In genomic region chr7:2131341-2131740, GRCh38 we compare ENCODE assay signal across 23 cellular contexts.
"Had no signal": no experiment of that assay in that cellular context is flagged by ENCODE, and none has a peak within 500 bp of the region (broad histone marks: within the 10 kb centered on the region; RNA-seq: fewer than 3 reads in every experiment).

No MANE protein-coding gene starts in this region.

- H3K27ac Mint-ChIP-seq: activated CD8-positive, alpha-beta T cell treated with anti-CD3 and anti-CD28 coated beads, Interleukin-2, amount 10 ng/mL, durations not matched to agents 7 days and 5 days; activated naive CD4-positive, alpha-beta T cell treated with anti-CD3 and anti-CD28 coated beads, Interleukin-2, amount 50 U/mL, for 72 hours; mesothelial cell of epicardium; stimulated activated naive CD8-positive, alpha-beta T cell treated with anti-CD3 and anti-CD28 coated beads, Interleukin-15, Interleukin-2, amounts not matched to agents 100 ng/mL and 50 ng/mL, for 24 hours; T-cell; T-helper 2 cell treated with Interferon-gamma antibody and Interleukin-4, amounts not matched to agents 5 μg/mL and 100 μg/mL, for 36 hours had no signal

- H3K36me3 ChIP-seq: breast epithelium had no signal

- DNase-seq: activated CD4-positive, alpha-beta T cell treated with anti-CD3 and anti-CD28 coated beads for 1 hour; activated CD4-positive, alpha-beta T cell treated with anti-CD3 and anti-CD28 coated beads, Interleukin-2, amount 50 U/mL, for 1 hour; activated CD8-positive, alpha-beta T cell treated with anti-CD3 and anti-CD28 coated beads, Interleukin-2, amount 10 ng/mL, durations not matched to agents 7 days and 5 days; effector memory CD4-positive, alpha-beta T cell; hippocampal formation; left ventricle myocardium superior; mammary epithelial cell; naive thymus-derived CD8-positive, alpha-beta T cell; nucleus accumbens; spleen; stimulated activated CD4-positive, alpha-beta T cell treated with anti-CD3 and anti-CD28 coated beads, Interleukin-4, amount 100 ng/mL, for 24 hours; substantia nigra; T-cell; tibial artery; WERI-Rb-1 had no signal

- H3K27me3 Mint-ChIP-seq: central memory CD8-positive, alpha-beta T cell; naive thymus-derived CD8-positive, alpha-beta T cell; stimulated activated naive CD8-positive, alpha-beta T cell treated with anti-CD3 and anti-CD28 coated beads, Interleukin-15, Interleukin-2, amounts not matched to agents 100 ng/mL and 50 ng/mL, for 24 hours; T-cell had no signal

- H3K9me3 ChIP-seq: ascending aorta, breast epithelium, esophagus muscularis mucosa, spleen, tibial artery had no signal

- H3K9me3 Mint-ChIP-seq: activated naive CD4-positive, alpha-beta T cell treated with anti-CD3 and anti-CD28 coated beads, Interleukin-2, amount 50 U/mL, for 72 hours; central memory CD8-positive, alpha-beta T cell; mesothelial cell of epicardium; naive thymus-derived CD8-positive, alpha-beta T cell; stimulated activated naive CD8-positive, alpha-beta T cell treated with anti-CD3 and anti-CD28 coated beads, Interleukin-15, Interleukin-2, amounts not matched to agents 100 ng/mL and 50 ng/mL, for 24 hours; T-cell; T-helper 2 cell treated with Interferon-gamma antibody and Interleukin-4, amounts not matched to agents 5 μg/mL and 100 μg/mL, for 36 hours had no signal

- H3K27me3 ChIP-seq: ascending aorta, breast epithelium, esophagus muscularis mucosa, spleen, tibial artery had no signal

- H3K4me3 ChIP-seq: ascending aorta, breast epithelium, esophagus muscularis mucosa, spleen, tibial artery had no signal

- H3K4me1 ChIP-seq: ascending aorta, breast epithelium, spleen had no signal

- H3K4me3 Mint-ChIP-seq: activated CD8-positive, alpha-beta T cell treated with anti-CD3 and anti-CD28 coated beads, Interleukin-2, amount 10 ng/mL, durations not matched to agents 7 days and 5 days; central memory CD8-positive, alpha-beta T cell; mesothelial cell of epicardium; naive thymus-derived CD8-positive, alpha-beta T cell; stimulated activated naive CD8-positive, alpha-beta T cell treated with anti-CD3 and anti-CD28 coated beads, Interleukin-15, Interleukin-2, amounts not matched to agents 100 ng/mL and 50 ng/mL, for 24 hours; T-cell; T-helper 2 cell treated with Interferon-gamma antibody and Interleukin-4, amounts not matched to agents 5 μg/mL and 100 μg/mL, for 36 hours had no signal

- H3K36me3 Mint-ChIP-seq: activated naive CD4-positive, alpha-beta T cell treated with anti-CD3 and anti-CD28 coated beads, Interleukin-2, amount 50 U/mL, for 72 hours had no signal

- ATAC-seq: activated CD8-positive, alpha-beta T cell treated with anti-CD3 and anti-CD28 coated beads, Interleukin-2, amount 10 ng/mL, durations not matched to agents 7 days and 5 days; activated naive CD4-positive, alpha-beta T cell treated with anti-CD3 and anti-CD28 coated beads, Interleukin-2, amount 50 U/mL, for 72 hours; left ventricle myocardium superior; naive thymus-derived CD8-positive, alpha-beta T cell; T-cell had no signal

- H3K4me1 Mint-ChIP-seq: T-cell had no signal

- H3K27ac ChIP-seq: ascending aorta, breast epithelium, esophagus muscularis mucosa, spleen, tibial artery, WERI-Rb-1 had no signal
